ENCODE assay signal across 8 cellular contexts in the genomic region with DNA sequence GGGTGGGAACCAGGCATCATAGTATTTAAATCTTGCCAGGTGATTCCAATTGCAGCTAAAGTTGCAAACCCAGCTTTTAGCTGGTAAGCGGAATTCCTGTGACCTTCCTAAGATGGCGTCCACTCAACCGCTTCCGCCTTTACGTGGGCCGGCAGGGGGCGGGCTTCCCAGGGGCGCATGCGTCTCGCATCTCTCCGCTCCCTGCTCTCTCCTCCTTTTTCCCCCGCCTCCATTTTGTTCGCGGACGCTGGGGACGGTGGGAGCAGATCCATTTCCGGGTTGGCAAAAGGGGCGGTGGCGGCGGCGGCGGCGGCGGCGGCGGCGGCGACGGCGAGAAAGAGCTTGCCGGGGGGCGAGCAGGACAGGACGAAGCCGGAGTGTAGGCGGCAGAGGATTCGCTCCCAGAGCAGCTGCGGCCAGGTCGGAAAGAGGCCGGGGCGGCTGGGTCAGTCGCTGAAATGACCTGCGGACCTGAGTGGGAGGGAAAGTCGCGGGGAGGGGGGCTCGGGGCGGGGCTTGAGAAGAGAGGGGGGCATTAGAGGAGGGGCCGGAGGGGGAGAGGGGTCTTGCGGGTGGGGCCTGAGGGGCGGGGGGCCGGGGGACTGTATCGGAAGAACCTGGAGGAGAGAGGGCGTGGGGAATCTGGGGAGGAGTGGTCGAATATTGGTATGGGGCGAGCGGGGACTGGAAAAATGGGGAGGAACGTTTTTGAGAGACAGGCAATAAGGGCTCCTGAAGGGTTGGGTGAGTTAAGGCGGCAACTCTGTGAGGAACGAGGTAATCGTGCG. TPM values are rescaled to one million over a fixed set of nuclear protein-coding genes. Genes with fewer than 3 reads are reported as not detected.
DNase-seq lines count a peak whose midpoint lies in the region; ATAC-seq, FAIRE-seq and TF ChIP-seq lines count a peak whose summit lies in the region.

A gene with protein sequence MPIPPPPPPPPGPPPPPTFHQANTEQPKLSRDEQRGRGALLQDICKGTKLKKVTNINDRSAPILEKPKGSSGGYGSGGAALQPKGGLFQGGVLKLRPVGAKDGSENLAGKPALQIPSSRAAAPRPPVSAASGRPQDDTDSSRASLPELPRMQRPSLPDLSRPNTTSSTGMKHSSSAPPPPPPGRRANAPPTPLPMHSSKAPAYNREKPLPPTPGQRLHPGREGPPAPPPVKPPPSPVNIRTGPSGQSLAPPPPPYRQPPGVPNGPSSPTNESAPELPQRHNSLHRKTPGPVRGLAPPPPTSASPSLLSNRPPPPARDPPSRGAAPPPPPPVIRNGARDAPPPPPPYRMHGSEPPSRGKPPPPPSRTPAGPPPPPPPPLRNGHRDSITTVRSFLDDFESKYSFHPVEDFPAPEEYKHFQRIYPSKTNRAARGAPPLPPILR (plus strand): TSS at position 232 of the 788 bp plus-strand sequence. CDS start 37,156 bp downstream, outside the sequence.

- peak within 1 kb of the TSS; percentile 55 to 99 (median 89) for H3K4me3 ChIP-seq in keratinocyte (ENCODE audit: control insufficient read depth in 2 of 3, extremely low read depth in 1 of 3, insufficient read depth in 2 of 3, low read depth in 1 of 3, low read length in 3 of 3)

- no peaks in the 10 kb centered on the region for H3K9me1 ChIP-seq in keratinocyte (ENCODE audit: control insufficient read depth, extremely low read depth, insufficient read depth, low read length)

- H3K27me3 ChIP-seq in keratinocyte (ENCODE audit: control insufficient read depth, extremely low read depth, insufficient read depth, low read length): no peaks in the 10 kb centered on the region

- no peaks in the 10 kb centered on the region for H3K9me3 ChIP-seq in keratinocyte (ENCODE audit: control insufficient read depth, low read depth, low read length)

- H3K79me2 ChIP-seq in keratinocyte (ENCODE audit: control insufficient read depth, insufficient read depth, low read length): peaks cover 27% of the 10 kb centered on the region

- dilution Hi-C loops in keratinocyte (cut with MboI; ENCODE audit: extremely low pct_ligation_motif_present, low sequenced_read_pairs): no loop called here

- peak; percentile 97 for DNase-seq in AG08396 (ENCODE audit: low spot score)
- DNase-seq in NCI-H446 (lab: John Stamatoyannopoulos, UW): peak; percentile 94 to 97
- peak; percentile 93 for DNase-seq in activated CD4-positive, CD25-positive, alpha-beta regulatory T cell treated with anti-CD3 and anti-CD28 coated beads, Interleukin-2, amount 50 U/mL, for 16 hours (ENCODE audit: low read depth, low spot score)
- peak; percentile 97 for DNase-seq in cerebellar cortex (ENCODE audit: low spot score)
- DNase-seq in keratinocyte (ENCODE audit: low read depth, low spot score): peak; percentile 21
- DNase-seq in stimulated activated CD4-positive, alpha-beta T cell treated with anti-CD3 and anti-CD28 coated beads, Interleukin-15, amount 100 ng/mL, for 1 hour (ENCODE audit: low read depth in 1 of 2, low spot score in 1 of 2): peak; percentile 90 to 94

- H3K4me2 ChIP-seq in keratinocyte (ENCODE audit: control insufficient read depth, extremely low read depth, insufficient read depth, low read depth, low read length): peak within 1 kb of the TSS; percentile 94

- H3K27ac ChIP-seq in keratinocyte (ENCODE audit: control insufficient read depth, insufficient read depth, low read length): peak within 1 kb of the TSS; percentile 82

- FAIRE-seq in keratinocyte (lab: Jason Lieb, UNC): peak; percentile 58

- peaks cover 6% of the 10 kb centered on the region for H3K4me1 ChIP-seq in keratinocyte (ENCODE audit: control insufficient read depth, extremely low read depth, insufficient read depth, low read length)

- peak; percentile 89 for ATAC-seq in GM18909 (IDR thresholded peaks at IDR 0.05; ENCODE audit: poor library complexity, unreplicated experiment)
- peak; percentile 90 for ATAC-seq in HG03280 (IDR thresholded peaks at IDR 0.05; ENCODE audit: unreplicated experiment)

- peaks cover 2 to 4% of the 10 kb centered on the region in 2 experiments for H3K36me3 ChIP-seq in keratinocyte (ENCODE audit: control insufficient read depth in 2 of 2, extremely low read depth in 1 of 2, insufficient read depth in 2 of 2, low read length in 2 of 2)

- H4K20me1 ChIP-seq in keratinocyte (ENCODE audit: control insufficient read depth, extremely low read depth, insufficient read depth, low read length): no peaks in the 10 kb centered on the region

- H2AFZ ChIP-seq in keratinocyte (ENCODE audit: control insufficient read depth, low read length): peak within 1 kb of the TSS; percentile 86

- TF ChIP-seq CTCF in keratinocyte (optimal IDR thresholded peaks at IDR 0.05 in 1 of 3, IDR thresholded peaks at IDR 0.05 in 1 of 3, conservative IDR thresholded peaks at IDR 0.05 in 1 of 3; ENCODE audit: extremely low read depth in 1 of 3, insufficient read depth in 2 of 3, low read length in 3 of 3): peak; percentile 43 to 82 (median 56)

- H3K9ac ChIP-seq in keratinocyte (ENCODE audit: control insufficient read depth, extremely low read depth, insufficient read depth, low read length): peak within 1 kb of the TSS; percentile 90

RNA-seq across cellular contexts. Expression of the gene that starts here (rescaled TPM):
- 7.4 to 11.1 TPM (median 8.5 TPM) in 3 replicates for polyA plus RNA-seq in keratinocyte
- polyA plus RNA-seq in keratinocyte (2011; ENCODE audit: low read depth): 16.2 TPM
- polyA plus RNA-seq in keratinocyte (2011; cell fraction: cytosol; rRNA removed): 7.8 and 9.1 TPM in 2 replicates
- polyA plus RNA-seq in keratinocyte (2011; cell fraction: nucleus; rRNA removed): 15.6 and 17.1 TPM in 2 replicates
- polyA plus RNA-seq in keratinocyte (2012; ENCODE audit: low replicate concordance): 16.7 and 24.5 TPM in 2 replicates
- polyA minus RNA-seq in keratinocyte: 9.4 to 21.3 TPM (median 9.4 TPM) in 3 replicates
- 7.1 TPM for polyA minus RNA-seq in keratinocyte (2011; cell fraction: cytosol; rRNA and poly(A)+ RNA removed)
- polyA minus RNA-seq in keratinocyte (2011; cell fraction: nucleus; rRNA and poly(A)+ RNA removed): 7.1 and 10.7 TPM in 2 replicates

Comparison
In these comparisons a context has a peak if more than half of its experiments do, and no peak if none do; other contexts are left out.
1. Peak in every context shown above with its lines: DNase-seq, ATAC-seq, H3K4me3 ChIP-seq and H3K27ac ChIP-seq.
2. DNase-seq: peak in every context shown above with its lines; median percentile 97 in AG08396; 97 in cerebellar cortex; 96 in NCI-H446; 93 in activated CD4-positive, CD25-positive, alpha-beta regulatory T cell treated with anti-CD3 and anti-CD28 coated beads, Interleukin-2, amount 50 U/mL, for 16 hours; 92 in stimulated activated CD4-positive, alpha-beta T cell treated with anti-CD3 and anti-CD28 coated beads, Interleukin-15, amount 100 ng/mL, for 1 hour; 21 in keratinocyte.